16 cellular contexts compared by ENCODE assay signal in the genomic region with DNA sequence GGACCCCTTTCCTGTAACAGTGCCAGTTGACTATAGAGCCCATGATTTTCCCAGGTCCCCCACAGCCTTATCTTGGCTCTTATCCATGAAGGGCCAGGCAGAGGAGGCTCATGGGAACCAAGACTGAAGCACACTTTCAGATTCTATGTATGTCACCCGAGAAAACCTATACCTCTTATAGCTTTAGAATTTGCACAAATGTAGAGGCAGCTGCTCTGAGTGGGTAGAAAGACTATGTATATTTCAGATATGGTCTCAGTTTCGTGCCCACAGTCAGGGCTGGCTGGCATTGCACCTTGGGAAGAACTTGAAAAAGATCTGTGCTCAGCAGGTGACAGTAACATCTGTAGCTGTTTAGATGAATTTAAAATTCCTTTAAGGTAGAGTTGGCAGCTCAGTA. TPM values are rescaled to one million over a fixed set of nuclear protein-coding genes. Genes with fewer than 3 reads are reported as not detected.
DNase-seq lines count a peak whose midpoint lies in the region; ATAC-seq, FAIRE-seq and TF ChIP-seq lines count a peak whose summit lies in the region.
"Had no signal": no experiment of that assay in that cellular context is flagged by ENCODE, and none has a peak within 500 bp of the region (broad histone marks: within the 10 kb centered on the region; RNA-seq: fewer than 3 reads in every experiment).

No MANE protein-coding gene starts in this region.

- no peak overlapping the region for H3K4me3 ChIP-seq in sigmoid colon
- H3K4me3 ChIP-seq: BLaER1 treated with 17β-estradiol and CSF1 and Interleukin-3, amounts not matched to agents 10 nM and 100 nM; GM23338; left lung; Peyer's patch had no signal

- TF ChIP-seq POLR2A in sigmoid colon (IDR thresholded peaks at IDR 0.05), result no peak

- H3K27ac ChIP-seq in sigmoid colon, result no peak overlapping the region
- H3K27ac ChIP-seq: BLaER1 treated with 17β-estradiol and CSF1 and Interleukin-3, amounts not matched to agents 10 nM and 100 nM; left lung; Peyer's patch had no signal

- no peak for TF ChIP-seq EP300 in sigmoid colon (IDR thresholded peaks at IDR 0.05)

- TF ChIP-seq CTCF in mesothelial cell of epicardium (IDR thresholded peaks at IDR 0.05; ENCODE audit: unreplicated experiment), result no peak
- no peak for TF ChIP-seq CTCF in endothelial cell (IDR thresholded peaks at IDR 0.05; ENCODE audit: unreplicated experiment)
- no peak for TF ChIP-seq CTCF in D721Med (IDR thresholded peaks at IDR 0.05; ENCODE audit: insufficient read depth, missing control alignments)
- TF ChIP-seq CTCF in sigmoid colon (IDR thresholded peaks at IDR 0.05), result no peak

- H3K27me3 Mint-ChIP-seq in mesothelial cell of epicardium (ENCODE audit: low read depth) (no peaks in the 10 kb centered on the region), endothelial cell (ENCODE audit: unreplicated experiment) (no peaks in the 10 kb centered on the region)
- peaks cover 18% of the 10 kb centered on the region for H3K27me3 Mint-ChIP-seq in activated T-cell treated with anti-CD3 and anti-CD28 coated beads, Interleukin-2, amount 50 U/mL, for 4 hours (ENCODE audit: low read depth)

- DNase-seq in mesothelial cell of epicardium (ENCODE audit: low spot score in 2 of 2, unreplicated experiment in 2 of 2) (no peak), endothelial cell (ENCODE audit: low spot score) (no peak), D721Med (ENCODE audit: insufficient read length, low spot score) (no peak), sigmoid colon (no peak)
- no peak for DNase-seq in activated T-cell treated with anti-CD3 and anti-CD28 coated beads, Interleukin-2, amount 50 U/mL, for 4 hours
- DNase-seq: activated CD4-positive, alpha-beta memory T cell treated with anti-CD3 and anti-CD28 coated beads, Interleukin-2, amount 10 ng/mL, durations not matched to agents 7 days and 5 days; left lung; MV-4-11; NCI-H526; Peyer's patch; stimulated activated CD4-positive, alpha-beta T cell treated with anti-CD3 and anti-CD28 coated beads, Interleukin-4, amount 100 ng/mL, for 4 hours had no signal

- H3K36me3 Mint-ChIP-seq in mesothelial cell of epicardium (no peaks in the 10 kb centered on the region), endothelial cell (ENCODE audit: low read depth, unreplicated experiment) (no peaks in the 10 kb centered on the region)
- H3K36me3 Mint-ChIP-seq in activated T-cell treated with anti-CD3 and anti-CD28 coated beads, Interleukin-2, amount 50 U/mL, for 4 hours (ENCODE audit: insufficient read depth), result no peaks in the 10 kb centered on the region

- no peak for FAIRE-seq in D721Med (lab: Jason Lieb, UNC)

- peaks cover 7% of the 10 kb centered on the region for H3K9me3 Mint-ChIP-seq in mesothelial cell of epicardium
- no peaks in the 10 kb centered on the region for H3K9me3 Mint-ChIP-seq in endothelial cell (ENCODE audit: unreplicated experiment)
- H3K9me3 Mint-ChIP-seq in activated T-cell treated with anti-CD3 and anti-CD28 coated beads, Interleukin-2, amount 50 U/mL, for 4 hours, result no peaks in the 10 kb centered on the region
- H3K9me3 Mint-ChIP-seq: activated CD4-positive, alpha-beta memory T cell treated with anti-CD3 and anti-CD28 coated beads, Interleukin-2, amount 10 ng/mL, durations not matched to agents 7 days and 5 days; GM23338 had no signal

- 82 to 83% methylated on average over 2 of the region's 2 CpGs for WGBS in sigmoid colon, 2 donors

- H3K4me1 Mint-ChIP-seq in mesothelial cell of epicardium (peaks cover 14% of the 10 kb centered on the region), endothelial cell (ENCODE audit: unreplicated experiment) (peaks cover 17% of the 10 kb centered on the region)
- H3K4me1 Mint-ChIP-seq in activated T-cell treated with anti-CD3 and anti-CD28 coated beads, Interleukin-2, amount 50 U/mL, for 4 hours (ENCODE audit: low read depth), result no peaks in the 10 kb centered on the region
- H3K4me1 Mint-ChIP-seq: activated CD4-positive, alpha-beta memory T cell treated with anti-CD3 and anti-CD28 coated beads, Interleukin-2, amount 10 ng/mL, durations not matched to agents 7 days and 5 days had no signal

- no peaks in the 10 kb centered on the region for H3K9me3 ChIP-seq in sigmoid colon
- H3K9me3 ChIP-seq: BLaER1 treated with 17β-estradiol and CSF1 and Interleukin-3, amounts not matched to agents 10 nM and 100 nM; left lung; Peyer's patch had no signal

- H3K4me1 ChIP-seq in sigmoid colon, result no peaks in the 10 kb centered on the region
- H3K4me1 ChIP-seq: left lung had no signal

- H3K4me3 Mint-ChIP-seq in mesothelial cell of epicardium (no peak overlapping the region), endothelial cell (ENCODE audit: unreplicated experiment) (no peak overlapping the region)
- no peak overlapping the region for H3K4me3 Mint-ChIP-seq in activated T-cell treated with anti-CD3 and anti-CD28 coated beads, Interleukin-2, amount 50 U/mL, for 4 hours
- H3K4me3 Mint-ChIP-seq: activated CD4-positive, alpha-beta memory T cell treated with anti-CD3 and anti-CD28 coated beads, Interleukin-2, amount 10 ng/mL, durations not matched to agents 7 days and 5 days; GM23338 had no signal

- no peaks in the 10 kb centered on the region for H3K36me3 ChIP-seq in sigmoid colon
- H3K36me3 ChIP-seq: BLaER1 treated with 17β-estradiol and CSF1 and Interleukin-3, amounts not matched to agents 10 nM and 100 nM; left lung; Peyer's patch had no signal

- no peaks in the 10 kb centered on the region for H3K27me3 ChIP-seq in sigmoid colon
- H3K27me3 ChIP-seq: BLaER1 treated with 17β-estradiol and CSF1 and Interleukin-3, amounts not matched to agents 10 nM and 100 nM; left lung; Peyer's patch had no signal

- intact Hi-C loops in sigmoid colon (cut with DNase I), result no loop called here

- ATAC-seq in GM19351 (IDR thresholded peaks at IDR 0.05; ENCODE audit: unreplicated experiment) (peak; percentile 66), HG02623 (IDR thresholded peaks at IDR 0.05; ENCODE audit: unreplicated experiment) (peak; percentile 71), HG03378 (IDR thresholded peaks at IDR 0.05; ENCODE audit: unreplicated experiment) (peak; percentile 68)
- ATAC-seq in activated T-cell treated with anti-CD3 and anti-CD28 coated beads, Interleukin-2, amount 50 U/mL, for 4 hours, result no peak
- ATAC-seq: GM23338 had no signal

- H3K27ac Mint-ChIP-seq in mesothelial cell of epicardium (peak overlapping the region; percentile 1), endothelial cell (ENCODE audit: unreplicated experiment) (no peak overlapping the region)
- H3K27ac Mint-ChIP-seq: activated CD4-positive, alpha-beta memory T cell treated with anti-CD3 and anti-CD28 coated beads, Interleukin-2, amount 10 ng/mL, durations not matched to agents 7 days and 5 days; GM23338 had no signal

RNA-seq across cellular contexts. Expression of a gene that starts 8.3 kb away (rescaled TPM):
- total RNA-seq in mesothelial cell of epicardium, result 12.7 to 14.0 TPM (median 13.0 TPM) in 3 replicates
- total RNA-seq in endothelial cell (ENCODE audit: unreplicated experiment), result 25.7 TPM
- under 1 TPM in 1 of 3 donors, not detected in 2; 0.05 TPM for total RNA-seq in activated T-cell treated with anti-CD3 and anti-CD28 coated beads, Interleukin-2, amount 50 U/mL, for 4 hours
- 1 to 10 TPM; 2.3 to 4.6 (median 2.6) TPM for total RNA-seq in sigmoid colon
- 1 to 10 TPM; 4.6 to 7.9 (median 4.8) TPM for polyA plus RNA-seq in sigmoid colon
- total RNA-seq: activated CD4-positive, alpha-beta memory T cell treated with anti-CD3 and anti-CD28 coated beads, Interleukin-2, amount 10 ng/mL, durations not matched to agents 7 days and 5 days had no signal

Comparison
In these comparisons a context has a peak if more than half of its experiments do, and no peak if none do; other contexts are left out.
1. ATAC-seq: peak in GM19351 (single experiment), HG02623 (single experiment) and HG03378 (single experiment); none in activated T-cell treated with anti-CD3 and anti-CD28 coated beads, Interleukin-2, amount 50 U/mL, for 4 hours (0 of 2).